In the genomic region with DNA sequence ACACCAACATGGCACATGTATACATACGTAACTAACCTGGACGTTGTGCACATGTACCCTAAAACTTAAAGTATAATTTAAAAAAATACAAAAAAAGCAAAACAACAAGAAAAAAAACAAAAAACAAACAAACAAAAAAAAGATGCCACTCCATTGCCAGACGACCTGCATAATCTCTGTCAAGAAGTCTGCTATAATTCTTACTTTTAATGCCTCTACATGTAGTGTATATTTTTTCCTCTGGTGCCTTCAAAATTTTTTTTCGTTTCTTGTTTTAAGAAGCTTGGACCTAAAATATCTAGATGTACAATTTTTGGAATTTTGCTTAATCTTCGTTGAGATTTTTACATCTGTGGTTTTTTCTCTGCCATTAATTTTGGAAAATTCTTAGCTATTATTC, we compare ENCODE assay signal across 23 cellular contexts.
"Had no signal": no experiment of that assay in that cellular context is flagged by ENCODE, and none has a peak within 500 bp of the region (broad histone marks: within the 10 kb centered on the region; RNA-seq: fewer than 3 reads in every experiment).

No MANE protein-coding gene starts in this region.

- H3K27ac ChIP-seq: brain microvascular endothelial cell, cardiac muscle cell had no signal

- H3K4me1 Mint-ChIP-seq: activated B cell treated with CpG ODN at 0.5 μM for 24 hours; activated CD4-positive, alpha-beta T cell treated with anti-CD3 and anti-CD28 coated beads, Interleukin-2, amount 10 ng/mL, durations not matched to agents 24 days and 14 days; activated CD8-positive, alpha-beta memory T cell treated with anti-CD3 and anti-CD28 coated beads, Interleukin-2, amount 10 ng/mL, durations not matched to agents 7 days and 5 days; T-helper 17 cell had no signal

- DNase-seq: activated B cell treated with CpG ODN at 0.5 μM for 24 hours; activated CD4-positive, alpha-beta T cell treated with anti-CD3 and anti-CD28 coated beads for 1 hour; activated CD4-positive, alpha-beta T cell treated with anti-CD3 and anti-CD28 coated beads, Interleukin-2, amount 10 ng/mL, durations not matched to agents 24 days and 14 days; activated CD4-positive, alpha-beta T cell treated with anti-CD3 and anti-CD28 coated beads, Interleukin-2, amount 50 U/mL, for 48 hours; activated CD8-positive, alpha-beta memory T cell treated with anti-CD3 and anti-CD28 coated beads, Interleukin-2, amount 10 ng/mL, durations not matched to agents 7 days and 5 days; activated effector memory CD4-positive, alpha-beta T cell treated with anti-CD3 and anti-CD28 coated beads, Interleukin-2, amount 50 U/mL, for 16 hours; activated naive CD4-positive, alpha-beta T cell treated with anti-CD3 and anti-CD28 coated beads for 36 hours; activated T-cell treated with anti-CD3 and anti-CD28 coated beads, Interleukin-2, amount 50 U/mL, for 4 hours; brain microvascular endothelial cell; MV-4-11; NCI-H1092 treated with DMSO at 0.1 percent for 48 hours; NCI-H1436; NCI-H1694 treated with DMSO at 0.1 percent for 48 hours; NCI-H2029 treated with DMSO at 0.1 percent for 48 hours; NCI-H446 treated with DMSO at 0.1 percent for 48 hours; NCI-H524 treated with DMSO at 0.1 percent for 48 hours; NCI-H748 treated with DMSO at 0.1 percent for 48 hours; SIG-M5; T-helper 17 cell; T-helper 9 cell had no signal

- FAIRE-seq: colon had no signal

- H3K36me3 Mint-ChIP-seq: activated CD8-positive, alpha-beta memory T cell treated with anti-CD3 and anti-CD28 coated beads, Interleukin-2, amount 10 ng/mL, durations not matched to agents 7 days and 5 days; activated naive CD8-positive, alpha-beta T cell had no signal

- H3K36me3 ChIP-seq: brain microvascular endothelial cell, cardiac muscle cell had no signal

- H3K4me3 Mint-ChIP-seq: activated B cell treated with CpG ODN at 0.5 μM for 24 hours; activated CD4-positive, alpha-beta T cell treated with anti-CD3 and anti-CD28 coated beads, Interleukin-2, amount 10 ng/mL, durations not matched to agents 24 days and 14 days; activated CD8-positive, alpha-beta memory T cell treated with anti-CD3 and anti-CD28 coated beads, Interleukin-2, amount 10 ng/mL, durations not matched to agents 7 days and 5 days; activated naive CD4-positive, alpha-beta T cell treated with anti-CD3 and anti-CD28 coated beads for 36 hours; activated naive CD8-positive, alpha-beta T cell; activated T-cell treated with anti-CD3 and anti-CD28 coated beads, Interleukin-2, amount 50 U/mL, for 4 hours; T-helper 17 cell had no signal

- H3K27ac Mint-ChIP-seq: activated B cell treated with CpG ODN at 0.5 μM for 24 hours; activated CD4-positive, alpha-beta T cell treated with anti-CD3 and anti-CD28 coated beads, Interleukin-2, amount 10 ng/mL, durations not matched to agents 24 days and 14 days; activated CD8-positive, alpha-beta memory T cell treated with anti-CD3 and anti-CD28 coated beads, Interleukin-2, amount 10 ng/mL, durations not matched to agents 7 days and 5 days; activated naive CD4-positive, alpha-beta T cell treated with anti-CD3 and anti-CD28 coated beads for 36 hours; activated naive CD8-positive, alpha-beta T cell; T-helper 17 cell had no signal

- H3K27me3 Mint-ChIP-seq: activated B cell treated with CpG ODN at 0.5 μM for 24 hours; activated CD4-positive, alpha-beta T cell treated with anti-CD3 and anti-CD28 coated beads, Interleukin-2, amount 10 ng/mL, durations not matched to agents 24 days and 14 days; activated CD8-positive, alpha-beta memory T cell treated with anti-CD3 and anti-CD28 coated beads, Interleukin-2, amount 10 ng/mL, durations not matched to agents 7 days and 5 days; activated naive CD8-positive, alpha-beta T cell; T-helper 17 cell had no signal

- H3K27me3 ChIP-seq: brain microvascular endothelial cell, cardiac muscle cell had no signal

- ATAC-seq: activated CD8-positive, alpha-beta memory T cell treated with anti-CD3 and anti-CD28 coated beads, Interleukin-2, amount 10 ng/mL, durations not matched to agents 7 days and 5 days; activated T-cell treated with anti-CD3 and anti-CD28 coated beads, Interleukin-2, amount 50 U/mL, for 4 hours; T-helper 17 cell had no signal

- H3K4me3 ChIP-seq: cardiac muscle cell had no signal
